Comparison of ENCODE assay signal across 11 cellular contexts in genomic region chr4:5954056-5954760, GRCh38.
"Had no signal": no experiment of that assay in that cellular context is flagged by ENCODE, and none has a peak within 500 bp of the region (broad histone marks: within the 10 kb centered on the region; RNA-seq: fewer than 3 reads in every experiment).

No MANE protein-coding gene starts in this region.

- H3K27ac ChIP-seq: heart left ventricle, lower lobe of right lung, right atrium auricular region, suprapubic skin had no signal

- H3K4me3 ChIP-seq: heart left ventricle, lower lobe of right lung, right atrium auricular region, suprapubic skin had no signal

- H3K9me3 ChIP-seq: heart left ventricle, lower lobe of right lung, right atrium auricular region, suprapubic skin had no signal

- DNase-seq: activated CD4-positive, CD25-positive, alpha-beta regulatory T cell treated with anti-CD3 and anti-CD28 coated beads, Interleukin-2, amount 50 U/mL, for 72 hours; activated naive CD4-positive, alpha-beta T cell treated with Interleukin-2 at 50 U/mL for 16 hours; aorta; heart left ventricle; immature natural killer cell; lower lobe of right lung; T-helper 1 cell; T1000; trophoblast cell had no signal

- H3K36me3 ChIP-seq: heart left ventricle, lower lobe of right lung, right atrium auricular region, suprapubic skin had no signal

- H3K4me1 ChIP-seq: right atrium auricular region had no signal

- ATAC-seq: lower lobe of right lung had no signal

- H3K27me3 ChIP-seq: right atrium auricular region had no signal
